8 cellular contexts compared by ENCODE assay signal in the genomic region with DNA sequence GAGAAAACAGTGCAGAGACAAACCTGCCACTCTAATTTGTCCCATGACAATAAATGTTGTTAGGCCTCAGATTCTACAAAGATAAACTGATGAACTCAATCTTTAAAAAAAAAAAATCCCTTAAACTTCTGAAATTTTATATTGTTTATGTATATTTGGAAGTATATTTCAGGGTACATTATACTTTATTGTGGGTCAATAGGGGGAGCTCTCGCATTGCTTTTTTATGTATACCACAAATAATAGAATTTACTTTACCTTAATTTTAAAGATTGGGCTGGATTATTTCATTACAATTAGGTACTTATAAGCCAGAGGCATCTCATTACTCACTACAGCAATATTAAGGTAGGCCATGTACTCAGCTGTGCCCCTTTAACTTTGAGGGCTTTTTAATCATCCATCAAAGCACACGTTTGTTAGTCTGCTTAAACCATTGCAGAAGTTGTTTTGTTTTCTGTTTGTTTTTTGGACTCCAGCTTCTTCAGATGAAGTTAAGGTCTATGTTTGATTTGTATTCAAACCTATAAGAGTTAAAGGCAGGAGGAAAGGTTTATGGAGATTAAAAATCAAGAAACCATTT. TPM values are rescaled to one million over a fixed set of nuclear protein-coding genes. Genes with fewer than 3 reads are reported as not detected.
DNase-seq lines count a peak whose midpoint lies in the region; ATAC-seq, FAIRE-seq and TF ChIP-seq lines count a peak whose summit lies in the region.

No MANE protein-coding gene starts in this region.

- H2AFZ ChIP-seq in smooth muscle cell (ENCODE audit: low read depth): no peak overlapping the region

- no peaks in the 10 kb centered on the region for H3F3A ChIP-seq in smooth muscle cell (ENCODE audit: low read depth)

- no peaks in the 10 kb centered on the region for H4K20me1 ChIP-seq in smooth muscle cell (ENCODE audit: low read depth)

- peak; percentile 8 to 11 for DNase-seq in NCI-H2081 (lab: John Stamatoyannopoulos, UW)
- DNase-seq in NCI-H2081 treated with DMSO at 0.1 percent for 48 hours (lab: John Stamatoyannopoulos, UW): no peak
- peak; percentile 17 for DNase-seq in NCI-H748 treated with DMSO at 0.1 percent for 48 hours (lab: John Stamatoyannopoulos, UW)
- DNase-seq in erythroblast (lab: John Stamatoyannopoulos, UW): peak; percentile 21 to 54
- no peak for DNase-seq in smooth muscle cell (lab: John Stamatoyannopoulos, UW; ENCODE audit: unreplicated experiment)
- no peak for DNase-seq in H54 (ENCODE audit: insufficient read length, low spot score)
- no peak for DNase-seq in GOT3 (lab: John Stamatoyannopoulos, UW)

- 44% methylated on average over 2 of the region's 2 CpGs for WGBS in smooth muscle cell (ENCODE audit: low lambda C conversion rate)

- H3K9ac ChIP-seq in smooth muscle cell (ENCODE audit: low read depth): no peak overlapping the region

- H3K4me3 ChIP-seq in smooth muscle cell: no peak overlapping the region

- H3K9me3 ChIP-seq in smooth muscle cell (replicated peaks; ENCODE audit: low read depth): no peaks in the 10 kb centered on the region

- H3K27ac ChIP-seq in smooth muscle cell (ENCODE audit: low read depth): no peak overlapping the region

- ATAC-seq in GM19328 (IDR thresholded peaks at IDR 0.05; ENCODE audit: unreplicated experiment): no peak

- peaks cover 16% of the 10 kb centered on the region for H3K27me3 ChIP-seq in smooth muscle cell (ENCODE audit: low read depth)

- H3K4me1 ChIP-seq in smooth muscle cell (ENCODE audit: low read depth): no peaks in the 10 kb centered on the region

- no peak overlapping the region for H3K4me2 ChIP-seq in smooth muscle cell

- H3K79me2 ChIP-seq in smooth muscle cell (ENCODE audit: low read depth): no peaks in the 10 kb centered on the region

- no peak for FAIRE-seq in H54 (lab: Jason Lieb, UNC)

- no peaks in the 10 kb centered on the region for H3K36me3 ChIP-seq in smooth muscle cell (ENCODE audit: low read depth)

- peak; percentile 70 for TF ChIP-seq CTCF in smooth muscle cell (IDR thresholded peaks at IDR 0.05; ENCODE audit: borderline replicate concordance, insufficient read depth, poor library complexity, severe bottlenecking)

- no peak for TF ChIP-seq POLR2A in erythroblast (IDR thresholded peaks at IDR 0.05; ENCODE audit: low read length)
- no peak for TF ChIP-seq POLR2A in H54 (IDR thresholded peaks at IDR 0.05; ENCODE audit: low read depth, low read length)

RNA-seq across cellular contexts. Expression of a gene that starts 56.3 kb away (rescaled TPM):
- total RNA-seq in smooth muscle cell: 0.13 and 1.3 TPM in 2 replicates
- not detected in 2 replicates for polyA plus RNA-seq in smooth muscle cell

Comparison
In these comparisons a context has a peak if more than half of its experiments do, and no peak if none do; other contexts are left out.
1. DNase-seq: peak in NCI-H2081 (2 of 2), NCI-H748 treated with DMSO at 0.1 percent for 48 hours (single experiment) and erythroblast (2 of 2); none in NCI-H2081 treated with DMSO at 0.1 percent for 48 hours (single experiment), smooth muscle cell (single experiment), H54 (single experiment) and GOT3 (single experiment).